ENCODE assay signal across 9 cellular contexts in genomic region chr20:9442858-9443257, GRCh38.
A peak's percentile ranks its signal among the peaks of the same experiment; 100 is the strongest.
DNase-seq lines count a peak whose midpoint lies in the region; ATAC-seq and TF ChIP-seq lines count a peak whose summit lies in the region.
"Had no signal": no experiment of that assay in that cellular context is flagged by ENCODE, and none has a peak within 500 bp of the region (broad histone marks: within the 10 kb centered on the region; RNA-seq: fewer than 3 reads in every experiment).

No MANE protein-coding gene starts in this region.

- ATAC-seq in GM19397 (IDR thresholded peaks at IDR 0.05; ENCODE audit: unreplicated experiment) (peak; percentile 56), HG03457 (IDR thresholded peaks at IDR 0.05; ENCODE audit: unreplicated experiment) (peak; percentile 65), GM18505 (IDR thresholded peaks at IDR 0.05; ENCODE audit: unreplicated experiment) (no peak)
- ATAC-seq in activated CD4-positive, CD25-positive, alpha-beta regulatory T cell treated with anti-CD3 and anti-CD28 coated beads, Interleukin-2, amount 50 U/mL, for 24 hours: no peak

- CTCF ChIA-PET in SK-N-SH (lab: Yijun Ruan, JAX): interaction anchor here (1.4 kb wide), 1 partner anchor 34 kb away, joined by 3 read pairs; no protein-coding TSS in a partner anchor

- peaks cover 0 to 3% of the 10 kb centered on the region in 2 experiments; a peak in 2 of 4 replicates for H3K4me1 ChIP-seq in SK-N-SH (ENCODE audit: control insufficient read depth in 1 of 2, insufficient read depth in 2 of 2, low read depth in 1 of 2, low read length in 1 of 2)
- H3K4me1 ChIP-seq: upper lobe of left lung had no signal

- peak overlapping the region; percentile 22 to 57; a peak in 2 of 4 replicates for H3K27ac ChIP-seq in SK-N-SH (ENCODE audit: low read depth in 2 of 2, low read length in 1 of 2)
- H3K27ac ChIP-seq: upper lobe of left lung had no signal

- H4K20me1 ChIP-seq in SK-N-SH (ENCODE audit: insufficient read depth): no peaks in the 10 kb centered on the region

- no peak overlapping the region for H3K4me3 ChIP-seq in SK-N-SH (ENCODE audit: low read depth in 2 of 2, low read length in 1 of 2)
- H3K4me3 ChIP-seq: upper lobe of left lung had no signal

- no peaks in the 10 kb centered on the region for H3K79me2 ChIP-seq in SK-N-SH (ENCODE audit: insufficient read depth)

- peaks cover 35 to 46% of the 10 kb centered on the region in 2 experiments for H3K36me3 ChIP-seq in SK-N-SH (replicated peaks in 1 of 2; ENCODE audit: control insufficient read depth in 1 of 2, insufficient read depth in 2 of 2, low read length in 1 of 2)

- H3K9me3 ChIP-seq in SK-N-SH: no peaks in the 10 kb centered on the region
- H3K9me3 ChIP-seq: upper lobe of left lung had no signal

- no peaks in the 10 kb centered on the region for H3F3A ChIP-seq in SK-N-SH (replicated peaks; ENCODE audit: insufficient read depth)

- no peak for TF ChIP-seq POLR2A in GM18505 (IDR thresholded peaks at IDR 0.05; ENCODE audit: borderline replicate concordance, extremely low read depth, insufficient read depth, insufficient read length)

- DNase-seq in DMS53 treated with DMSO at 0.1 percent for 48 hours (lab: John Stamatoyannopoulos, UW; ENCODE audit: unreplicated experiment): peak; percentile 30
- DNase-seq in SK-N-SH: peak; percentile 64
- DNase-seq in activated effector memory CD4-positive, alpha-beta T cell treated with anti-CD3 and anti-CD28 coated beads, Interleukin-2, amount 50 U/mL, for 16 hours: no peak
- DNase-seq in stimulated activated CD4-positive, alpha-beta T cell treated with anti-CD3 and anti-CD28 coated beads, Interleukin-1b, Interleukin-23, amount 100 ng/mL, for 48 hours: no peak
- DNase-seq: upper lobe of left lung had no signal

- TF ChIP-seq RAD21 in SK-N-SH (IDR thresholded peaks at IDR 0.05; ENCODE audit: low read length): no peak

- no peak overlapping the region for H3K9ac ChIP-seq in SK-N-SH

- no peak overlapping the region for H3K4me2 ChIP-seq in SK-N-SH

- no peaks in the 10 kb centered on the region for H3K9me2 ChIP-seq in SK-N-SH

- no peaks in the 10 kb centered on the region for H3K27me3 ChIP-seq in SK-N-SH (ENCODE audit: insufficient read depth)
- H3K27me3 ChIP-seq: upper lobe of left lung had no signal

- no peak for TF ChIP-seq CTCF in SK-N-SH (IDR thresholded peaks at IDR 0.05)

- POLR2A ChIA-PET in SK-N-SH (lab: Yijun Ruan, JAX): no interaction called here

- no peak for TF ChIP-seq EP300 in SK-N-SH (IDR thresholded peaks at IDR 0.05; ENCODE audit: borderline replicate concordance in 1 of 2, low read depth in 1 of 2, low read length in 1 of 2)

- no peak overlapping the region for H2AFZ ChIP-seq in SK-N-SH (ENCODE audit: low read depth)

TF ChIP-seq in SK-N-SH, 30 proteins besides CTCF, POLR2A, EP300 and RAD21:
- TF ChIP-seq PBX3 (IDR thresholded peaks at IDR 0.05) (no peak), TCF12 (IDR thresholded peaks at IDR 0.05) (peak; percentile 5; the same call in 1 of the 2 replicates), NFIC (IDR thresholded peaks at IDR 0.05; ENCODE audit: borderline replicate concordance) (no peak), GATA2 (CRISPR knock-in tag; IDR thresholded peaks at IDR 0.05) (peak; percentile 65)

Comparison
In these comparisons a context has a peak if more than half of its experiments do, and no peak if none do; other contexts are left out.
1. DNase-seq: peak in DMS53 treated with DMSO at 0.1 percent for 48 hours (single experiment) and SK-N-SH (single experiment); none in activated effector memory CD4-positive, alpha-beta T cell treated with anti-CD3 and anti-CD28 coated beads, Interleukin-2, amount 50 U/mL, for 16 hours (single experiment) and stimulated activated CD4-positive, alpha-beta T cell treated with anti-CD3 and anti-CD28 coated beads, Interleukin-1b, Interleukin-23, amount 100 ng/mL, for 48 hours (single experiment).
2. ATAC-seq: peak in GM19397 (single experiment) and HG03457 (single experiment); none in GM18505 (single experiment) and activated CD4-positive, CD25-positive, alpha-beta regulatory T cell treated with anti-CD3 and anti-CD28 coated beads, Interleukin-2, amount 50 U/mL, for 24 hours (0 of 2).